ENCODE assay signal across 2 cellular contexts in the genomic region with DNA sequence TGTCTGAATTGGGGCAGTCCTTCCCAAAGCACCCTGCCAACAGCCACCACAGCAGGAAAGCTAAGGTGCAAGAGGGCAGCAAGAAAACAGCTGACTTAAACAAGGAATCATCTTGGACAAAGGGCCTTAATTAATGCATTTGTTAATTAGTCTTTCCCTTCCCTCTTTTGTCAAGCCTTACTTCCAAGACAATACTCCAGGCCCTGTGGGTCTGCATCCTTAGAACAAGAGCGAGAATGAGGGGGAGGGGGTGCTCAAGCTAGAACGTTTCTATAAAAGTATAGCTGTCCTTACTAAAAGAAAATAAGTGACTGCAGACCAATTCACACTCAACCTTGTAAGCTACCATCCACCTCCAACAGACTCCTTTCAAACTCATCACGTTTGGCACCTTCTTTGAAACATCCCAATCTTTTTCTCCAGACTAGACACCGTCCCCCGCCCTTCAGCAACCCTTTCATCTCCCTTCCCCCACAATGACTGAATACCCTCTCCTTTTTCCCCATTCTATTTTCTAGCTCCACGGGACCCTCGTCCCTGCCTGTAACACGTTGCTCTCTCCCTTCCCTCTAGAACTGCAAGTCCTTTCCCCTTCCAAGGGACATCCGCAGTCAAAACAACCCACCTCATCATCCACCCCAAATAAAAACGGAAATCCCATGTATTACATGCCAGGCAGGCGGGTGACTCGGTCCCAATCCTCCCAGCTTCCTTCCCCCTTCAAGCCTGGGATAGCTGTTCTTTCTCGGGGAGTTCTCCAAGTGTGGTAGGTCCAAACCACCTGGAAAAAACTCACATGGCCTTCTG.
A peak's percentile ranks its signal among the peaks of the same experiment; 100 is the strongest.
TF ChIP-seq lines count a peak whose summit lies in the region.

No MANE protein-coding gene starts in this region.

TF ChIP-seq in IMR-90, 13 proteins besides CTCF, POLR2A, EP300 and RAD21:
- TF ChIP-seq NFE2L2 (IDR thresholded peaks at IDR 0.05; ENCODE audit: low read depth, low read length) = no peak
- TF ChIP-seq RCOR1 (IDR thresholded peaks at IDR 0.05; ENCODE audit: insufficient replicate concordance, low read length) = no peak
- no peak for TF ChIP-seq MXI1 (IDR thresholded peaks at IDR 0.05; ENCODE audit: borderline replicate concordance, low read depth, low read length)
- no peak for TF ChIP-seq BHLHE40 (IDR thresholded peaks at IDR 0.05; ENCODE audit: low read depth, low read length)
- no peak for TF ChIP-seq CEBPB (IDR thresholded peaks at IDR 0.05; ENCODE audit: low read depth, low read length)
- no peak for TF ChIP-seq FOS (IDR thresholded peaks at IDR 0.05; ENCODE audit: low read depth, low read length)
- TF ChIP-seq, protein P1, sequence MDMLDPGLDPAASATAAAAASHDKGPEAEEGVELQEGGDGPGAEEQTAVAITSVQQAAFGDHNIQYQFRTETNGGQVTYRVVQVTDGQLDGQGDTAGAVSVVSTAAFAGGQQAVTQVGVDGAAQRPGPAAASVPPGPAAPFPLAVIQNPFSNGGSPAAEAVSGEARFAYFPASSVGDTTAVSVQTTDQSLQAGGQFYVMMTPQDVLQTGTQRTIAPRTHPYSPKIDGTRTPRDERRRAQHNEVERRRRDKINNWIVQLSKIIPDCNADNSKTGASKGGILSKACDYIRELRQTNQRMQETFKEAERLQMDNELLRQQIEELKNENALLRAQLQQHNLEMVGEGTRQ (IDR thresholded peaks at IDR 0.05; ENCODE audit: low read depth, low read length) = no peak
- no peak for TF ChIP-seq SMC3 (IDR thresholded peaks at IDR 0.05; ENCODE audit: low read depth, low read length)
- no peak for TF ChIP-seq MAFK (IDR thresholded peaks at IDR 0.05; ENCODE audit: low read depth, low read length)
- no peak for TF ChIP-seq RFX5 (IDR thresholded peaks at IDR 0.05; ENCODE audit: low read depth, low read length)
- TF ChIP-seq MAZ (IDR thresholded peaks at IDR 0.05; ENCODE audit: borderline replicate concordance, low read depth, low read length) = no peak
- no peak for TF ChIP-seq CHD1 (IDR thresholded peaks at IDR 0.05; ENCODE audit: low read depth, low read length)
- TF ChIP-seq, protein P2, sequence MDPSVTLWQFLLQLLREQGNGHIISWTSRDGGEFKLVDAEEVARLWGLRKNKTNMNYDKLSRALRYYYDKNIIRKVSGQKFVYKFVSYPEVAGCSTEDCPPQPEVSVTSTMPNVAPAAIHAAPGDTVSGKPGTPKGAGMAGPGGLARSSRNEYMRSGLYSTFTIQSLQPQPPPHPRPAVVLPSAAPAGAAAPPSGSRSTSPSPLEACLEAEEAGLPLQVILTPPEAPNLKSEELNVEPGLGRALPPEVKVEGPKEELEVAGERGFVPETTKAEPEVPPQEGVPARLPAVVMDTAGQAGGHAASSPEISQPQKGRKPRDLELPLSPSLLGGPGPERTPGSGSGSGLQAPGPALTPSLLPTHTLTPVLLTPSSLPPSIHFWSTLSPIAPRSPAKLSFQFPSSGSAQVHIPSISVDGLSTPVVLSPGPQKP (IDR thresholded peaks at IDR 0.05; ENCODE audit: borderline replicate concordance, low read depth, low read length) = no peak

TF ChIP-seq in K562, 482 proteins besides CTCF, POLR2A, EP300 and RAD21:
- TF ChIP-seq, protein P3, sequence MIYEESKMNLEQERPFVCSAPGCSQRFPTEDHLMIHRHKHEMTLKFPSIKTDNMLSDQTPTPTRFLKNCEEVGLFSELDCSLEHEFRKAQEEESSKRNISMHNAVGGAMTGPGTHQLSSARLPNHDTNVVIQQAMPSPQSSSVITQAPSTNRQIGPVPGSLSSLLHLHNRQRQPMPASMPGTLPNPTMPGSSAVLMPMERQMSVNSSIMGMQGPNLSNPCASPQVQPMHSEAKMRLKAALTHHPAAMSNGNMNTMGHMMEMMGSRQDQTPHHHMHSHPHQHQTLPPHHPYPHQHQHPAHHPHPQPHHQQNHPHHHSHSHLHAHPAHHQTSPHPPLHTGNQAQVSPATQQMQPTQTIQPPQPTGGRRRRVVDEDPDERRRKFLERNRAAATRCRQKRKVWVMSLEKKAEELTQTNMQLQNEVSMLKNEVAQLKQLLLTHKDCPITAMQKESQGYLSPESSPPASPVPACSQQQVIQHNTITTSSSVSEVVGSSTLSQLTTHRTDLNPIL (CRISPR knock-in tag; IDR thresholded peaks at IDR 0.05) = no peak
- no peak for TF ChIP-seq STAG1 (CRISPR knock-in tag; IDR thresholded peaks at IDR 0.05; ENCODE audit: borderline replicate concordance)
- 0 out of 2 replicates have a peak, but pooled peaks have one; percentile 13 for TF ChIP-seq ARID2 (IDR thresholded peaks at IDR 0.05)
